8 cellular contexts compared by ENCODE assay signal in genomic region chr5:1737790-1738405, GRCh38.
DNase-seq lines count a peak whose midpoint lies in the region; ATAC-seq and TF ChIP-seq lines count a peak whose summit lies in the region.

No MANE protein-coding gene starts in this region.

- H3K27me3 Mint-ChIP-seq in CD8-positive, alpha-beta T cell (ENCODE audit: low read depth), result peaks cover 6% of the 10 kb centered on the region
- peaks cover 38% of the 10 kb centered on the region for H3K27me3 Mint-ChIP-seq in activated CD8-positive, alpha-beta memory T cell treated with anti-CD3 and anti-CD28 coated beads, Interleukin-2, amount 10 ng/mL, durations not matched to agents 7 days and 5 days

- peak; percentile 65 for ATAC-seq in CD8-positive, alpha-beta T cell
- ATAC-seq in GM19372 (IDR thresholded peaks at IDR 0.05; ENCODE audit: low read depth, unreplicated experiment) (peak; percentile 56), GM18858 (IDR thresholded peaks at IDR 0.05; ENCODE audit: unreplicated experiment) (no peak), HG03520 (IDR thresholded peaks at IDR 0.05; ENCODE audit: unreplicated experiment) (no peak)
- ATAC-seq in activated CD8-positive, alpha-beta memory T cell treated with anti-CD3 and anti-CD28 coated beads, Interleukin-2, amount 10 ng/mL, durations not matched to agents 7 days and 5 days, result peak; percentile 79

- H3K27me3 ChIP-seq in CD8-positive, alpha-beta T cell (ENCODE audit: insufficient read depth, low read length), result no peaks in the 10 kb centered on the region

- peaks cover 18% of the 10 kb centered on the region for H3K9me3 Mint-ChIP-seq in CD8-positive, alpha-beta T cell
- peaks cover 10% of the 10 kb centered on the region for H3K9me3 Mint-ChIP-seq in activated CD8-positive, alpha-beta memory T cell treated with anti-CD3 and anti-CD28 coated beads, Interleukin-2, amount 10 ng/mL, durations not matched to agents 7 days and 5 days (ENCODE audit: low read depth)

- no peaks in the 10 kb centered on the region for H3K36me3 ChIP-seq in CD8-positive, alpha-beta T cell (ENCODE audit: insufficient read depth, low read length)

- H3K27ac ChIP-seq in CD8-positive, alpha-beta T cell (ENCODE audit: low read depth, low read length), result no peak overlapping the region

- POLR2A ChIA-PET in CD8-positive, alpha-beta T cell (lab: Charles Lee), result no interaction called here

- no peak overlapping the region for H3K4me3 ChIP-seq in CD8-positive, alpha-beta T cell (ENCODE audit: low read depth, low read length)

- peak; percentile 74 for TF ChIP-seq CTCF in CD8-positive, alpha-beta T cell (IDR thresholded peaks at IDR 0.05)

- no peaks in the 10 kb centered on the region for H3K9me3 ChIP-seq in CD8-positive, alpha-beta T cell (ENCODE audit: low read length)

- CTCF ChIA-PET in CD8-positive, alpha-beta T cell (lab: Charles Lee), result interaction anchor here (0.6 to 2.1 kb wide), 5 partner anchors 10 to 63 kb away, joined by 3 to 9 read pairs (median 5); partner anchors contain the start of gene NDUFS6
- CTCF ChIA-PET in activated CD8-positive, alpha-beta memory T cell treated with anti-CD3 and anti-CD28 coated beads, Interleukin-2, amount 10 ng/mL, durations not matched to agents 7 days and 5 days (lab: Charles Lee), result interaction anchor here (0.7 to 1.0 kb wide), 3 partner anchors 14 to 82 kb away, joined by 3 read pairs; no protein-coding TSS in a partner anchor

- H3K27ac Mint-ChIP-seq in CD8-positive, alpha-beta T cell, result no peak overlapping the region
- no peak overlapping the region for H3K27ac Mint-ChIP-seq in activated CD8-positive, alpha-beta memory T cell treated with anti-CD3 and anti-CD28 coated beads, Interleukin-2, amount 10 ng/mL, durations not matched to agents 7 days and 5 days

- DNase-seq in CD8-positive, alpha-beta T cell, result peak in 6 of 7 experiments; percentile 30 to 64 (median 48)
- DNase-seq in KG1 (lab: John Stamatoyannopoulos, UW), result peak; percentile 15
- DNase-seq in activated CD8-positive, alpha-beta memory T cell treated with anti-CD3 and anti-CD28 coated beads, Interleukin-2, amount 10 ng/mL, durations not matched to agents 7 days and 5 days, result peak; percentile 58
- DNase-seq in fibroblast of the conjunctiva (ENCODE audit: low read depth), result peak; percentile 2
- peak; percentile 40 to 54 for DNase-seq in stimulated activated CD4-positive, alpha-beta T cell treated with anti-CD3 and anti-CD28 coated beads, Interleukin-2, amount 100 ng/mL, for 24 hours

- no peaks in the 10 kb centered on the region for H3K36me3 Mint-ChIP-seq in CD8-positive, alpha-beta T cell
- H3K36me3 Mint-ChIP-seq in activated CD8-positive, alpha-beta memory T cell treated with anti-CD3 and anti-CD28 coated beads, Interleukin-2, amount 10 ng/mL, durations not matched to agents 7 days and 5 days, result no peaks in the 10 kb centered on the region

- no peaks in the 10 kb centered on the region for H3K4me1 Mint-ChIP-seq in CD8-positive, alpha-beta T cell (ENCODE audit: low read depth)
- H3K4me1 Mint-ChIP-seq in activated CD8-positive, alpha-beta memory T cell treated with anti-CD3 and anti-CD28 coated beads, Interleukin-2, amount 10 ng/mL, durations not matched to agents 7 days and 5 days, result no peaks in the 10 kb centered on the region

- intact Hi-C loops in CD8-positive, alpha-beta T cell (cut with DNase I, micrococcal nuclease), result loop anchor here (2.0 to 5.0 kb wide), 3 partner anchors 61 to 279 kb away; partner anchors contain the start of genes MRPL36 (in 1 of the 2) and NDUFS6 (in 1 of the 2)

- H3K4me3 Mint-ChIP-seq in CD8-positive, alpha-beta T cell, result no peak overlapping the region
- H3K4me3 Mint-ChIP-seq in activated CD8-positive, alpha-beta memory T cell treated with anti-CD3 and anti-CD28 coated beads, Interleukin-2, amount 10 ng/mL, durations not matched to agents 7 days and 5 days, result no peak overlapping the region

- no peaks in the 10 kb centered on the region for H3K4me1 ChIP-seq in CD8-positive, alpha-beta T cell (ENCODE audit: insufficient read depth, low read length)

Comparison
In these comparisons a context has a peak if more than half of its experiments do, and no peak if none do; other contexts are left out.
1. ATAC-seq: peak in CD8-positive, alpha-beta T cell (single experiment), GM19372 (single experiment) and activated CD8-positive, alpha-beta memory T cell treated with anti-CD3 and anti-CD28 coated beads, Interleukin-2, amount 10 ng/mL, durations not matched to agents 7 days and 5 days (single experiment); none in GM18858 (single experiment) and HG03520 (single experiment).
2. DNase-seq: peak in every context shown above with its lines; median percentile 58 in activated CD8-positive, alpha-beta memory T cell treated with anti-CD3 and anti-CD28 coated beads, Interleukin-2, amount 10 ng/mL, durations not matched to agents 7 days and 5 days; 48 in CD8-positive, alpha-beta T cell; 47 in stimulated activated CD4-positive, alpha-beta T cell treated with anti-CD3 and anti-CD28 coated beads, Interleukin-2, amount 100 ng/mL, for 24 hours; 15 in KG1; 2 in fibroblast of the conjunctiva.